ENCODE assay signal across 20 cellular contexts in the genomic region with DNA sequence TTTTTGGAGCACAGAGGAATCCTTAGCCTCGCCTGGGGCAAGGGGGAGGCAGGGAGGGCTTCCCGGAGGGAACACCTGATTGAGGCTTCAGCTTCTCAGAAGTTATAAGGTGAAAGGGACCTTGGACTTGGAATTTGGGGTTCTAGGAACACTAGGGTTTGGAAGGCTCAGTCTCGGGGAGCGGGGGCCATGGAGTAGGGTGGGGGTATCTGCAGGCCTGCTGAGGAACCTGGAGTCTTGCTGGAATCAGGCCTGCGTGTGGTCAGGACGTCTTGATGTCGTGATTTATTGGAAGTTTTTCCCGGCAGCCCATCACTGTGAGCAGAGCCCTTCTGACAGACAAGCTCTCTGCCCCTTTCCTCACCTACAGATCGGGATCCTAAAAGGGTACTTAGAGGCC. TPM values are rescaled to one million over a fixed set of nuclear protein-coding genes. Genes with fewer than 3 reads are reported as not detected.
DNase-seq lines count a peak whose midpoint lies in the region; TF ChIP-seq lines count a peak whose summit lies in the region.
"Had no signal": no experiment of that assay in that cellular context is flagged by ENCODE, and none has a peak within 500 bp of the region (broad histone marks: within the 10 kb centered on the region; RNA-seq: fewer than 3 reads in every experiment).

No MANE protein-coding gene starts in this region.

- no peak for DNase-seq in CD4-positive, alpha-beta memory T cell
- peak; percentile 50 for DNase-seq in chondrocyte (ENCODE audit: low spot score)
- DNase-seq in neural progenitor cell (ENCODE audit: low spot score) = no peak
- DNase-seq in HuH-7.5 (ENCODE audit: low spot score) = no peak
- DNase-seq in testis = no peak
- no peak for DNase-seq in iPS-NIHi7 (ENCODE audit: extremely low spot score)
- DNase-seq in OCI-M2 (lab: John Stamatoyannopoulos, UW; ENCODE audit: unreplicated experiment) = no peak
- DNase-seq: DMS79 treated with DMSO at 0.1 percent for 48 hours, HFFc6, NCI-H1417, NCI-H187, NCI-H2107, NCI-H226, NCI-H524, SJCRH30 had no signal

- no peak for TF ChIP-seq POLR2A in testis (IDR thresholded peaks at IDR 0.05)

- no peaks in the 10 kb centered on the region for H4K20me1 ChIP-seq in BLaER1
- H4K20me1 ChIP-seq in neural progenitor cell (ENCODE audit: low read depth) = no peaks in the 10 kb centered on the region

- H3K9me3 ChIP-seq in BLaER1 = no peaks in the 10 kb centered on the region
- no peaks in the 10 kb centered on the region for H3K9me3 ChIP-seq in CD4-positive, alpha-beta memory T cell (ENCODE audit: control insufficient read depth in 1 of 2, low read length in 2 of 2)
- H3K9me3 ChIP-seq in neural progenitor cell (ENCODE audit: low read depth) = no peaks in the 10 kb centered on the region
- no peaks in the 10 kb centered on the region for H3K9me3 ChIP-seq in testis
- H3K9me3 ChIP-seq: A549, SJCRH30 had no signal

- no peaks in the 10 kb centered on the region for H3K27me3 Mint-ChIP-seq in CD4-positive, alpha-beta memory T cell
- H3K27me3 Mint-ChIP-seq in chondrocyte (ENCODE audit: low read depth) = no peaks in the 10 kb centered on the region
- H3K27me3 Mint-ChIP-seq in neural progenitor cell (ENCODE audit: insufficient read depth, low read depth) = peaks cover 10% of the 10 kb centered on the region

- H3K4me3 ChIP-seq in BLaER1 (no peak overlapping the region), neural progenitor cell (no peak overlapping the region), testis (no peak overlapping the region)
- no peak overlapping the region for H3K4me3 ChIP-seq in CD4-positive, alpha-beta memory T cell (ENCODE audit: low read length in 2 of 2)
- H3K4me3 ChIP-seq: A549, SJCRH30 had no signal

- peak overlapping the region; percentile 83 for H3K4me2 ChIP-seq in BLaER1
- H3K4me2 ChIP-seq in neural progenitor cell = no peak overlapping the region
- H3K4me2 ChIP-seq: A549, KMS-11 had no signal

- WGBS in testis, 2 donors = 90 to 96% methylated on average over 9 of the region's 9 CpGs

- H3K36me3 ChIP-seq in BLaER1 (no peaks in the 10 kb centered on the region), neural progenitor cell (no peaks in the 10 kb centered on the region), testis (ENCODE audit: low read depth, missing control alignments) (no peaks in the 10 kb centered on the region)
- no peaks in the 10 kb centered on the region for H3K36me3 ChIP-seq in CD4-positive, alpha-beta memory T cell (ENCODE audit: insufficient read depth, low read length)
- H3K36me3 ChIP-seq: SJCRH30 had no signal

- H3K9me3 Mint-ChIP-seq in CD4-positive, alpha-beta memory T cell = peaks cover 2 to 4% (median 3%) of the 10 kb centered on the region in 8 donors
- peaks cover 3% of the 10 kb centered on the region for H3K9me3 Mint-ChIP-seq in chondrocyte (ENCODE audit: low read depth)
- H3K9me3 Mint-ChIP-seq in neural progenitor cell = peaks cover 2% of the 10 kb centered on the region

- POLR2A ChIA-PET in CD4-positive, alpha-beta memory T cell (lab: Charles Lee; ENCODE audit: partially characterized antibody) = no interaction called here

- H3F3A ChIP-seq in neural progenitor cell (ENCODE audit: low read depth) = no peaks in the 10 kb centered on the region

- H3K9ac ChIP-seq in BLaER1 = peak overlapping the region; percentile 12; the same call in 1 of the 2 replicates
- no peak overlapping the region for H3K9ac ChIP-seq in neural progenitor cell
- H3K9ac ChIP-seq: KMS-11 had no signal

- H3K27ac Mint-ChIP-seq in CD4-positive, alpha-beta memory T cell = peak overlapping the region in 4 of 7 donors; percentile 15 to 64 (median 36)
- H3K27ac Mint-ChIP-seq in chondrocyte (ENCODE audit: unreplicated experiment) (no peak overlapping the region), neural progenitor cell (peak overlapping the region; percentile 42)
- H3K27ac Mint-ChIP-seq: HFFc6 had no signal

- peaks cover 3 to 16% (median 9%) of the 10 kb centered on the region in 4 donors for H3K4me1 Mint-ChIP-seq in CD4-positive, alpha-beta memory T cell
- H3K4me1 Mint-ChIP-seq in chondrocyte (ENCODE audit: low read depth) = peaks cover 3% of the 10 kb centered on the region
- H3K4me1 Mint-ChIP-seq in neural progenitor cell = peaks cover 6% of the 10 kb centered on the region

- H2AFZ ChIP-seq in neural progenitor cell (replicated peaks) = no peak overlapping the region

- H3K79me2 ChIP-seq in neural progenitor cell (ENCODE audit: low read depth) = no peaks in the 10 kb centered on the region

- H3K27ac ChIP-seq in BLaER1 (peak overlapping the region; percentile 68), neural progenitor cell (no peak overlapping the region), testis (no peak overlapping the region)
- H3K27ac ChIP-seq in CD4-positive, alpha-beta memory T cell (ENCODE audit: low read depth, low read length) = no peak overlapping the region
- H3K27ac ChIP-seq: A549, KMS-11, SJCRH30 had no signal

- CTCF ChIA-PET in CD4-positive, alpha-beta memory T cell (lab: Charles Lee; ENCODE audit: partially characterized antibody) = interaction anchor here (1.0 to 1.3 kb wide), 3 partner anchors 9 to 63 kb away, joined by 3 to 5 read pairs (median 3); no protein-coding TSS in a partner anchor

- H3K4me1 ChIP-seq in BLaER1 = peaks cover 45% of the 10 kb centered on the region
- peaks cover 9% of the 10 kb centered on the region for H3K4me1 ChIP-seq in CD4-positive, alpha-beta memory T cell (ENCODE audit: insufficient read depth, low read length)
- H3K4me1 ChIP-seq in neural progenitor cell = no peaks in the 10 kb centered on the region
- no peaks in the 10 kb centered on the region for H3K4me1 ChIP-seq in testis
- H3K4me1 ChIP-seq: A549 had no signal

- intact Hi-C loops in CD4-positive, alpha-beta memory T cell (cut with micrococcal nuclease) = no loop called here
- intact Hi-C loops in testis (cut with DNase I; ENCODE audit: low total_unique reads) = loop anchor here (10.0 kb wide), 1 partner anchor 385 kb away; no protein-coding TSS in a partner anchor

- H3K27me3 ChIP-seq in BLaER1 (no peaks in the 10 kb centered on the region), neural progenitor cell (no peaks in the 10 kb centered on the region), testis (no peaks in the 10 kb centered on the region)
- no peaks in the 10 kb centered on the region for H3K27me3 ChIP-seq in CD4-positive, alpha-beta memory T cell (ENCODE audit: insufficient read depth, low read length)
- H3K27me3 ChIP-seq: SJCRH30 had no signal

- peaks cover 5 to 9% of the 10 kb centered on the region in 2 donors for H3K36me3 Mint-ChIP-seq in CD4-positive, alpha-beta memory T cell
- H3K36me3 Mint-ChIP-seq in chondrocyte (ENCODE audit: low read depth) (peaks cover 7% of the 10 kb centered on the region), neural progenitor cell (no peaks in the 10 kb centered on the region)

- no peak overlapping the region for H3K4me3 Mint-ChIP-seq in CD4-positive, alpha-beta memory T cell
- H3K4me3 Mint-ChIP-seq in chondrocyte (ENCODE audit: unreplicated experiment) = no peak overlapping the region
- H3K4me3 Mint-ChIP-seq in neural progenitor cell = no peak overlapping the region
- H3K4me3 Mint-ChIP-seq: HFFc6 had no signal

- TF ChIP-seq CTCF in chondrocyte (IDR thresholded peaks at IDR 0.05) = no peak
- no peak for TF ChIP-seq CTCF in neural progenitor cell (IDR thresholded peaks at IDR 0.05)
- TF ChIP-seq CTCF in testis (IDR thresholded peaks at IDR 0.05) = no peak

RNA-seq across cellular contexts. Expression of a gene that starts 50.7 kb away (rescaled TPM):
- 1 to 10 TPM; 1.5 to 1.8 TPM for total RNA-seq in CD4-positive, alpha-beta memory T cell
- not detected for polyA plus RNA-seq in CD4-positive, alpha-beta memory T cell
- total RNA-seq in chondrocyte (0.32 to 0.67 TPM (median 0.51 TPM) in 3 replicates), neural progenitor cell (ENCODE audit: low replicate concordance) (not detected in 2 replicates), testis (1 to 10 TPM; 4.9 to 9.5 TPM)
- 6.3 TPM for polyA plus RNA-seq in testis (ENCODE audit: insufficient read depth, low read depth, low replicate concordance)
- total RNA-seq: HFFc6, M059J had no signal
- polyA plus RNA-seq: A549, BJ had no signal
